23 cellular contexts compared by ENCODE assay signal in the genomic region with DNA sequence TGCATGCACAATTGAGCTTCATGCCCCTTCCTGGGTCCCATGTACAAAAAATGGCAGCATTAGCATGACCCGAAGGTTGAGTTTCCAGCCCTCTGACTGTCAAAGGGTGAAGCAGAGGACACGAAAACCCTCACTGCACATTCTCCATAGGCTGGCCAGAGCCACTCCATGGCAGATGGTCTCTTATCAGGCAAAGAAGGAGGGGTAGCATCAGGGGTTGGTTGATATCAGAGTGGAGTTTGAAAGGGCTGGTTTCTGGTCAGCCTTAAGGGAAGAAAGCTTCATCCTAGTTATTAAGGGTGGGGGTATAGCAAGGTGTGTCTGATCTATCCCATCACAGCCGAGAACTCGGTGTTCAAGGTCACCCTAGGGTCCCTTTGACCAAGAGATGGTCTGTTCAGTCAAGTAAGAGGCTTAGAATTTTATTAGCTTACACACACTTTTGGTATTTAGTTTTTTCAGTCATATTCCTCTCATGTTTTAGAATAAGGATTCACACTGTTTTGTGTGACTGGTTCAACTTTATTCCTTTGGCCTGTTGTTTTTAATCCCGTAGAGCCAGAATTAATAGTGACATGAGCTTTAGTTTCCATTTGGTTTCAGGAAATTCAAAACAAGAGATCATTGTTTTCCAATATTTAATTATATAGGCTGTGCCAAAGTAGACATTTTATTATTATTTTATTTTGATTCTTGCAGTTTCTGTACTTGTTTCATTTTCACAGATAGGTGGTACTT.
A peak's percentile ranks its signal among the peaks of the same experiment; 100 is the strongest.
DNase-seq lines count a peak whose midpoint lies in the region; ATAC-seq, FAIRE-seq and TF ChIP-seq lines count a peak whose summit lies in the region.
"Had no signal": no experiment of that assay in that cellular context is flagged by ENCODE, and none has a peak within 500 bp of the region (broad histone marks: within the 10 kb centered on the region; RNA-seq: fewer than 3 reads in every experiment).

No MANE protein-coding gene starts in this region.

- H3K4me3 ChIP-seq in SK-N-SH (ENCODE audit: low read depth in 2 of 2, low read length in 1 of 2) (no peak overlapping the region), retinal pigment epithelial cell (ENCODE audit: low read length) (no peak overlapping the region)
- H3K4me3 ChIP-seq: BLaER1, SK-N-MC had no signal

- TF ChIP-seq RAD21 in SK-N-SH (IDR thresholded peaks at IDR 0.05; ENCODE audit: low read length), result peak; percentile 27

- H3K9me3 ChIP-seq in SK-N-SH, result no peaks in the 10 kb centered on the region

- H3K27ac Mint-ChIP-seq in WTC11, result 0 out of 2 replicates have a peak overlapping the region, but pooled peaks have one; percentile 9
- H3K27ac Mint-ChIP-seq: CD4-positive, alpha-beta memory T cell had no signal

- peaks cover 12 to 58% of the 10 kb centered on the region in 2 experiments; a peak in 3 of 4 replicates for H3K4me1 ChIP-seq in SK-N-SH (ENCODE audit: control insufficient read depth in 1 of 2, insufficient read depth in 2 of 2, low read depth in 1 of 2, low read length in 1 of 2)

- POLR2A ChIA-PET in SK-N-SH (lab: Yijun Ruan, JAX) (interaction anchor here (1.0 to 1.8 kb wide), 3 partner anchors 13 to 60 kb away, joined by 3 to 7 read pairs (median 4); no protein-coding TSS in a partner anchor), WTC11 (lab: Charles Lee) (no interaction called here)

- intact Hi-C loops in head of caudate nucleus (cut with DNase I), result no loop called here
- intact Hi-C loops in Right ventricle myocardium superior (cut with DNase I), result loop anchor here (10.0 kb wide), 1 partner anchor 487 kb away; no protein-coding TSS in a partner anchor

- no peak overlapping the region for H3K4me3 Mint-ChIP-seq in WTC11
- H3K4me3 Mint-ChIP-seq: CD4-positive, alpha-beta memory T cell had no signal

- H3K79me2 ChIP-seq in SK-N-SH (ENCODE audit: insufficient read depth), result no peaks in the 10 kb centered on the region

- no peak for ATAC-seq in WTC11
- no peak for ATAC-seq in Right ventricle myocardium superior (ENCODE audit: poor library complexity)
- ATAC-seq: HCT116, Right ventricle myocardium inferior had no signal

- H3K4me1 Mint-ChIP-seq in WTC11, result peaks cover 11% of the 10 kb centered on the region
- H3K4me1 Mint-ChIP-seq: CD4-positive, alpha-beta memory T cell had no signal

- H3F3A ChIP-seq in SK-N-SH (replicated peaks; ENCODE audit: insufficient read depth), result peaks cover 4% of the 10 kb centered on the region

- no peak for DNase-seq in D721Med (ENCODE audit: insufficient read length, low spot score)
- DNase-seq in SK-N-SH, result peak; percentile 73
- no peak for DNase-seq in WTC11 (ENCODE audit: low spot score)
- DNase-seq in retinal pigment epithelial cell (ENCODE audit: low read depth), result peak; percentile 20
- DNase-seq in activated CD8-positive, alpha-beta memory T cell treated with anti-CD3 and anti-CD28 coated beads for 24 hours, result no peak
- no peak for DNase-seq in head of caudate nucleus
- no peak for DNase-seq in Right ventricle myocardium superior
- DNase-seq: CD4-positive, alpha-beta memory T cell; DMS53; GDM1; KG1; NCI-H1092; NCI-H1436; NCI-H187 treated with DMSO at 0.1 percent for 48 hours; NCI-H2107; NCI-H748 treated with DMSO at 0.1 percent for 48 hours had no signal

- no peaks in the 10 kb centered on the region for H3K9me2 ChIP-seq in SK-N-SH

- no peak overlapping the region for H3K9ac ChIP-seq in SK-N-SH
- H3K9ac ChIP-seq: BLaER1 had no signal

- H3K9me3 Mint-ChIP-seq in WTC11, result peaks cover 19% of the 10 kb centered on the region
- H3K9me3 Mint-ChIP-seq: CD4-positive, alpha-beta memory T cell had no signal

- H3K27me3 ChIP-seq in SK-N-SH (ENCODE audit: insufficient read depth), result no peaks in the 10 kb centered on the region
- H3K27me3 ChIP-seq: BLaER1 had no signal

- H2AFZ ChIP-seq in SK-N-SH (ENCODE audit: low read depth), result no peak overlapping the region

- peaks cover 7% of the 10 kb centered on the region for H3K36me3 Mint-ChIP-seq in WTC11
- H3K36me3 Mint-ChIP-seq: CD4-positive, alpha-beta memory T cell had no signal

- CTCF ChIA-PET in SK-N-SH (lab: Yijun Ruan, JAX) (interaction anchor here (0.6 to 1.4 kb wide), 8 partner anchors 12 to 503 kb away, joined by 3 to 5 read pairs (median 4); no protein-coding TSS in a partner anchor), WTC11 (lab: Charles Lee) (no interaction called here)

- H4K20me1 ChIP-seq in SK-N-SH (ENCODE audit: insufficient read depth), result no peaks in the 10 kb centered on the region
- H4K20me1 ChIP-seq: BLaER1 had no signal

- no peaks in the 10 kb centered on the region for H3K36me3 ChIP-seq in SK-N-SH (replicated peaks in 1 of 2; ENCODE audit: control insufficient read depth in 1 of 2, insufficient read depth in 2 of 2, low read length in 1 of 2)
- H3K36me3 ChIP-seq: BLaER1 had no signal

- H3K27ac ChIP-seq in SK-N-SH (ENCODE audit: low read depth in 2 of 2, low read length in 1 of 2), result peak overlapping the region; percentile 31 to 100; a peak in 3 of 4 replicates
- H3K27ac ChIP-seq: BLaER1, SK-N-MC had no signal

- TF ChIP-seq CTCF in D721Med (IDR thresholded peaks at IDR 0.05; ENCODE audit: insufficient read depth, missing control alignments) (no peak), SK-N-SH (IDR thresholded peaks at IDR 0.05) (no peak), WTC11 (IDR thresholded peaks at IDR 0.05) (no peak), retinal pigment epithelial cell (conservative IDR thresholded peaks at IDR 0.05; ENCODE audit: low read depth, low read length) (no peak)

- peak; percentile 55 to 96; a peak in 3 of 4 replicates for TF ChIP-seq EP300 in SK-N-SH (IDR thresholded peaks at IDR 0.05; ENCODE audit: borderline replicate concordance in 1 of 2, low read depth in 1 of 2, low read length in 1 of 2)

- peak; percentile 74 for FAIRE-seq in D721Med (lab: Jason Lieb, UNC)
- FAIRE-seq: GM19239, H1, HTR-8/SVneo had no signal

- H3K4me2 ChIP-seq in SK-N-SH, result peak overlapping the region; percentile 38; the same call in 1 of the 2 replicates
- H3K4me2 ChIP-seq: BLaER1 had no signal

- 21% methylated on average over 5 of the region's 5 CpGs for WGBS in SK-N-SH (ENCODE audit: low lambda C conversion rate)

- no peaks in the 10 kb centered on the region for H3K27me3 Mint-ChIP-seq in WTC11 (ENCODE audit: low read depth)

TF ChIP-seq in SK-N-SH, 30 proteins besides CTCF, POLR2A, EP300 and RAD21 (continues in another document):
- peak; percentile 87 for TF ChIP-seq CHD2 (IDR thresholded peaks at IDR 0.05; ENCODE audit: low read length, partially characterized antibody)
- no peak for TF ChIP-seq TEAD4 (IDR thresholded peaks at IDR 0.05; ENCODE audit: borderline replicate concordance, insufficient read depth)
- TF ChIP-seq FOSL2 (IDR thresholded peaks at IDR 0.05; ENCODE audit: borderline replicate concordance, low read depth), result no peak
- peak; percentile 98 for TF ChIP-seq GATA2 (CRISPR knock-in tag; IDR thresholded peaks at IDR 0.05)
- TF ChIP-seq YY1 (IDR thresholded peaks at IDR 0.05; ENCODE audit: low read depth), result no peak
- no peak for TF ChIP-seq IRF3 (IDR thresholded peaks at IDR 0.05; ENCODE audit: low read depth, low read length)
- no peak for TF ChIP-seq TAF1 (IDR thresholded peaks at IDR 0.05; ENCODE audit: borderline replicate concordance, low read depth, low read length)
- TF ChIP-seq, protein P1, sequence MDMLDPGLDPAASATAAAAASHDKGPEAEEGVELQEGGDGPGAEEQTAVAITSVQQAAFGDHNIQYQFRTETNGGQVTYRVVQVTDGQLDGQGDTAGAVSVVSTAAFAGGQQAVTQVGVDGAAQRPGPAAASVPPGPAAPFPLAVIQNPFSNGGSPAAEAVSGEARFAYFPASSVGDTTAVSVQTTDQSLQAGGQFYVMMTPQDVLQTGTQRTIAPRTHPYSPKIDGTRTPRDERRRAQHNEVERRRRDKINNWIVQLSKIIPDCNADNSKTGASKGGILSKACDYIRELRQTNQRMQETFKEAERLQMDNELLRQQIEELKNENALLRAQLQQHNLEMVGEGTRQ (IDR thresholded peaks at IDR 0.05; ENCODE audit: borderline replicate concordance, low read depth, low read length), result no peak

TF ChIP-seq in WTC11, 78 proteins besides CTCF, POLR2A, EP300 and RAD21:
- TF ChIP-seq CBFB (CRISPR knock-in tag; IDR thresholded peaks at IDR 0.05; ENCODE audit: low read depth), result no peak
- no peak for TF ChIP-seq KAT7 (CRISPR knock-in tag; IDR thresholded peaks at IDR 0.05; ENCODE audit: borderline replicate concordance)
- no peak for TF ChIP-seq TP53 (CRISPR knock-in tag; IDR thresholded peaks at IDR 0.05)
- no peak for TF ChIP-seq MYBL2 (CRISPR knock-in tag; IDR thresholded peaks at IDR 0.05)
- TF ChIP-seq CREM (CRISPR knock-in tag; IDR thresholded peaks at IDR 0.05), result no peak
- TF ChIP-seq, protein P2, sequence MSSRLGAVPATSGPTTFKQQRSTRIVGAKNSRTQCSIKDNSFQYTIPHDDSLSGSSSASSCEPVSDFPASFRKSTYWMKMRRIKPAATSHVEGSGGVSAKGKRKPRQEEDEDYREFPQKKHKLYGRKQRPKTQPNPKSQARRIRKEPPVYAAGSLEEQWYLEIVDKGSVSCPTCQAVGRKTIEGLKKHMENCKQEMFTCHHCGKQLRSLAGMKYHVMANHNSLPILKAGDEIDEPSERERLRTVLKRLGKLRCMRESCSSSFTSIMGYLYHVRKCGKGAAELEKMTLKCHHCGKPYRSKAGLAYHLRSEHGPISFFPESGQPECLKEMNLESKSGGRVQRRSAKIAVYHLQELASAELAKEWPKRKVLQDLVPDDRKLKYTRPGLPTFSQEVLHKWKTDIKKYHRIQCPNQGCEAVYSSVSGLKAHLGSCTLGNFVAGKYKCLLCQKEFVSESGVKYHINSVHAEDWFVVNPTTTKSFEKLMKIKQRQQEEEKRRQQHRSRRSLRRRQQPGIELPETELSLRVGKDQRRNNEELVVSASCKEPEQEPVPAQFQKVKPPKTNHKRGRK (CRISPR knock-in tag; IDR thresholded peaks at IDR 0.05; ENCODE audit: borderline replicate concordance), result no peak

Comparison
In these comparisons a context has a peak if more than half of its experiments do, and no peak if none do; other contexts are left out.
1. DNase-seq: peak in SK-N-SH (single experiment) and retinal pigment epithelial cell (single experiment); none in D721Med (single experiment), WTC11 (single experiment), activated CD8-positive, alpha-beta memory T cell treated with anti-CD3 and anti-CD28 coated beads for 24 hours (single experiment), head of caudate nucleus (0 of 42) and Right ventricle myocardium superior (single experiment).